21 cellular contexts compared by ENCODE assay signal in the genomic region with DNA sequence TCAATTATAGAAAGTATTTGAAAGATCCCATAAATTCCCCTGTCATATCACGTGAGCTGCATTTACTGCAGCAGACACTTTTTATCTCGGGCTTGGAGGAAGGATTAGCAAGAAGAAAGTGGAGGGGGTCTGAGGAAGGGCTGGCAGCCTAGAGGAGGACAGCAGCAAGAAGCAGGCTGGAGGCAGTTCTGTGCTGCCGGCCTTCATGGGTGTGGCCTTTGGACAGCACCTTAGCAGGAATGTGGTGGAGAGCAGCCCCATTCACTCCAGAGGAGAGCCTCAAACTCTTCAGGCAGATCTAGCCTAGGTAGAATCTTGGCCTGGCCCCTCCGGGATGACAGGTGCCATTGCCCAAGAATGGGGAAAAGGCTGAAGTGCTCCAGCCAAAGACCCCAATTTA.
A peak's percentile ranks its signal among the peaks of the same experiment; 100 is the strongest.
DNase-seq lines count a peak whose midpoint lies in the region; ATAC-seq and TF ChIP-seq lines count a peak whose summit lies in the region.
"Had no signal": no experiment of that assay in that cellular context is flagged by ENCODE, and none has a peak within 500 bp of the region (broad histone marks: within the 10 kb centered on the region; RNA-seq: fewer than 3 reads in every experiment).

No MANE protein-coding gene starts in this region.

- no peak overlapping the region for H3K9ac ChIP-seq in neural progenitor cell

- H3F3A ChIP-seq in GM23338 (replicated peaks; ENCODE audit: low read depth) (no peaks in the 10 kb centered on the region), neural progenitor cell (ENCODE audit: low read depth) (peaks cover 13% of the 10 kb centered on the region)

- no peaks in the 10 kb centered on the region for H3K9me2 ChIP-seq in GM23338 (ENCODE audit: insufficient read depth)

- no peak overlapping the region for H3K27ac Mint-ChIP-seq in GM23338
- no peak overlapping the region for H3K27ac Mint-ChIP-seq in neural progenitor cell
- H3K27ac Mint-ChIP-seq: B cell, CD14-positive monocyte had no signal

- H3K36me3 Mint-ChIP-seq in GM23338 (ENCODE audit: low read depth): no peaks in the 10 kb centered on the region
- no peaks in the 10 kb centered on the region for H3K36me3 Mint-ChIP-seq in neural progenitor cell
- H3K36me3 Mint-ChIP-seq: CD14-positive monocyte had no signal

- H3K9me3 Mint-ChIP-seq in GM23338 (no peaks in the 10 kb centered on the region), neural progenitor cell (no peaks in the 10 kb centered on the region)
- H3K9me3 Mint-ChIP-seq: CD14-positive monocyte had no signal

- ATAC-seq in GM23338: peak; percentile 67
- peak; percentile 25 for ATAC-seq in foreskin keratinocyte
- no peak for ATAC-seq in GM19395 (IDR thresholded peaks at IDR 0.05; ENCODE audit: unreplicated experiment)
- no peak for ATAC-seq in GM21447 (IDR thresholded peaks at IDR 0.05; ENCODE audit: unreplicated experiment)
- no peak for ATAC-seq in HG03460 (IDR thresholded peaks at IDR 0.05; ENCODE audit: unreplicated experiment)

- H3K27me3 ChIP-seq in GM23338 (ENCODE audit: insufficient read depth): no peaks in the 10 kb centered on the region
- peaks cover 90% of the 10 kb centered on the region for H3K27me3 ChIP-seq in MG63
- no peaks in the 10 kb centered on the region for H3K27me3 ChIP-seq in foreskin keratinocyte
- H3K27me3 ChIP-seq in neural progenitor cell: no peaks in the 10 kb centered on the region

- H3K27me3 Mint-ChIP-seq in GM23338 (ENCODE audit: insufficient read depth, low read depth, poor library complexity) (peaks cover 1% of the 10 kb centered on the region), neural progenitor cell (ENCODE audit: insufficient read depth, low read depth) (peaks cover 8% of the 10 kb centered on the region)

- H3K4me3 Mint-ChIP-seq in GM23338 (no peak overlapping the region), neural progenitor cell (no peak overlapping the region)
- H3K4me3 Mint-ChIP-seq: B cell had no signal

- no peaks in the 10 kb centered on the region for H4K20me1 ChIP-seq in GM23338 (replicated peaks; ENCODE audit: insufficient read depth)
- peaks cover 6% of the 10 kb centered on the region for H4K20me1 ChIP-seq in neural progenitor cell (ENCODE audit: low read depth)

- H3K79me2 ChIP-seq in GM23338 (replicated peaks; ENCODE audit: insufficient read depth): no peaks in the 10 kb centered on the region
- H3K79me2 ChIP-seq in neural progenitor cell (ENCODE audit: low read depth): no peaks in the 10 kb centered on the region

- H2AFZ ChIP-seq in GM23338: no peak overlapping the region
- H2AFZ ChIP-seq in neural progenitor cell (replicated peaks): no peak overlapping the region

- H3K4me2 ChIP-seq in GM23338 (no peak overlapping the region), neural progenitor cell (no peak overlapping the region)

- H3K36me3 ChIP-seq in GM23338 (ENCODE audit: insufficient read depth) (no peaks in the 10 kb centered on the region), MG63 (no peaks in the 10 kb centered on the region), neural progenitor cell (no peaks in the 10 kb centered on the region)

- H3K4me1 Mint-ChIP-seq in GM23338: peaks cover 13% of the 10 kb centered on the region
- peaks cover 4% of the 10 kb centered on the region for H3K4me1 Mint-ChIP-seq in neural progenitor cell
- H3K4me1 Mint-ChIP-seq: B cell, CD14-positive monocyte had no signal

- no peaks in the 10 kb centered on the region for H3K9me3 ChIP-seq in MG63
- H3K9me3 ChIP-seq in neural progenitor cell (ENCODE audit: low read depth): no peaks in the 10 kb centered on the region

- H3K27ac ChIP-seq in GM23338 (ENCODE audit: low read depth) (no peak overlapping the region), foreskin keratinocyte (no peak overlapping the region), neural progenitor cell (no peak overlapping the region)
- H3K27ac ChIP-seq: HL-60, RWPE1 had no signal

- no peak for TF ChIP-seq CTCF in GM23338 (conservative IDR thresholded peaks at IDR 0.05; ENCODE audit: low read depth in 2 of 2)
- TF ChIP-seq CTCF in foreskin keratinocyte (conservative IDR thresholded peaks at IDR 0.05): no peak
- no peak for TF ChIP-seq CTCF in neural progenitor cell (IDR thresholded peaks at IDR 0.05)

- peak; percentile 34 for DNase-seq in GM23338 (ENCODE audit: low spot score)
- DNase-seq in MG63: peak; percentile 10
- no peak for DNase-seq in foreskin keratinocyte
- DNase-seq in neural progenitor cell (ENCODE audit: low spot score): peak; percentile 60
- DNase-seq: GDM1; KG1; NCI-H1092 treated with DMSO at 0.1 percent for 48 hours; NCI-H1436 treated with DMSO at 0.1 percent for 48 hours; NCI-H2029; NCI-H226; NCI-H510A treated with DMSO at 0.1 percent for 48 hours; NCI-H774; NK-92 treated with Interleukin-12 subunit alpha and Interleukin-12 subunit beta, amount 100 ng/mL, for 24 hours; SIG-M5 had no signal

- peaks cover 3% of the 10 kb centered on the region; the same call in 1 of the 2 replicates for H3K4me1 ChIP-seq in GM23338 (ENCODE audit: insufficient read depth)
- H3K4me1 ChIP-seq in foreskin keratinocyte: no peaks in the 10 kb centered on the region
- H3K4me1 ChIP-seq in neural progenitor cell: peaks cover 16% of the 10 kb centered on the region

- H3K4me3 ChIP-seq in GM23338 (no peak overlapping the region), MG63 (no peak overlapping the region), neural progenitor cell (no peak overlapping the region)

TF ChIP-seq in GM23338, 12 proteins besides CTCF, POLR2A, EP300 and RAD21 (continues in another document):
- no peak for TF ChIP-seq EZH2 (IDR thresholded peaks at IDR 0.05; ENCODE audit: low read depth, unreplicated experiment)
- TF ChIP-seq, protein P1, sequence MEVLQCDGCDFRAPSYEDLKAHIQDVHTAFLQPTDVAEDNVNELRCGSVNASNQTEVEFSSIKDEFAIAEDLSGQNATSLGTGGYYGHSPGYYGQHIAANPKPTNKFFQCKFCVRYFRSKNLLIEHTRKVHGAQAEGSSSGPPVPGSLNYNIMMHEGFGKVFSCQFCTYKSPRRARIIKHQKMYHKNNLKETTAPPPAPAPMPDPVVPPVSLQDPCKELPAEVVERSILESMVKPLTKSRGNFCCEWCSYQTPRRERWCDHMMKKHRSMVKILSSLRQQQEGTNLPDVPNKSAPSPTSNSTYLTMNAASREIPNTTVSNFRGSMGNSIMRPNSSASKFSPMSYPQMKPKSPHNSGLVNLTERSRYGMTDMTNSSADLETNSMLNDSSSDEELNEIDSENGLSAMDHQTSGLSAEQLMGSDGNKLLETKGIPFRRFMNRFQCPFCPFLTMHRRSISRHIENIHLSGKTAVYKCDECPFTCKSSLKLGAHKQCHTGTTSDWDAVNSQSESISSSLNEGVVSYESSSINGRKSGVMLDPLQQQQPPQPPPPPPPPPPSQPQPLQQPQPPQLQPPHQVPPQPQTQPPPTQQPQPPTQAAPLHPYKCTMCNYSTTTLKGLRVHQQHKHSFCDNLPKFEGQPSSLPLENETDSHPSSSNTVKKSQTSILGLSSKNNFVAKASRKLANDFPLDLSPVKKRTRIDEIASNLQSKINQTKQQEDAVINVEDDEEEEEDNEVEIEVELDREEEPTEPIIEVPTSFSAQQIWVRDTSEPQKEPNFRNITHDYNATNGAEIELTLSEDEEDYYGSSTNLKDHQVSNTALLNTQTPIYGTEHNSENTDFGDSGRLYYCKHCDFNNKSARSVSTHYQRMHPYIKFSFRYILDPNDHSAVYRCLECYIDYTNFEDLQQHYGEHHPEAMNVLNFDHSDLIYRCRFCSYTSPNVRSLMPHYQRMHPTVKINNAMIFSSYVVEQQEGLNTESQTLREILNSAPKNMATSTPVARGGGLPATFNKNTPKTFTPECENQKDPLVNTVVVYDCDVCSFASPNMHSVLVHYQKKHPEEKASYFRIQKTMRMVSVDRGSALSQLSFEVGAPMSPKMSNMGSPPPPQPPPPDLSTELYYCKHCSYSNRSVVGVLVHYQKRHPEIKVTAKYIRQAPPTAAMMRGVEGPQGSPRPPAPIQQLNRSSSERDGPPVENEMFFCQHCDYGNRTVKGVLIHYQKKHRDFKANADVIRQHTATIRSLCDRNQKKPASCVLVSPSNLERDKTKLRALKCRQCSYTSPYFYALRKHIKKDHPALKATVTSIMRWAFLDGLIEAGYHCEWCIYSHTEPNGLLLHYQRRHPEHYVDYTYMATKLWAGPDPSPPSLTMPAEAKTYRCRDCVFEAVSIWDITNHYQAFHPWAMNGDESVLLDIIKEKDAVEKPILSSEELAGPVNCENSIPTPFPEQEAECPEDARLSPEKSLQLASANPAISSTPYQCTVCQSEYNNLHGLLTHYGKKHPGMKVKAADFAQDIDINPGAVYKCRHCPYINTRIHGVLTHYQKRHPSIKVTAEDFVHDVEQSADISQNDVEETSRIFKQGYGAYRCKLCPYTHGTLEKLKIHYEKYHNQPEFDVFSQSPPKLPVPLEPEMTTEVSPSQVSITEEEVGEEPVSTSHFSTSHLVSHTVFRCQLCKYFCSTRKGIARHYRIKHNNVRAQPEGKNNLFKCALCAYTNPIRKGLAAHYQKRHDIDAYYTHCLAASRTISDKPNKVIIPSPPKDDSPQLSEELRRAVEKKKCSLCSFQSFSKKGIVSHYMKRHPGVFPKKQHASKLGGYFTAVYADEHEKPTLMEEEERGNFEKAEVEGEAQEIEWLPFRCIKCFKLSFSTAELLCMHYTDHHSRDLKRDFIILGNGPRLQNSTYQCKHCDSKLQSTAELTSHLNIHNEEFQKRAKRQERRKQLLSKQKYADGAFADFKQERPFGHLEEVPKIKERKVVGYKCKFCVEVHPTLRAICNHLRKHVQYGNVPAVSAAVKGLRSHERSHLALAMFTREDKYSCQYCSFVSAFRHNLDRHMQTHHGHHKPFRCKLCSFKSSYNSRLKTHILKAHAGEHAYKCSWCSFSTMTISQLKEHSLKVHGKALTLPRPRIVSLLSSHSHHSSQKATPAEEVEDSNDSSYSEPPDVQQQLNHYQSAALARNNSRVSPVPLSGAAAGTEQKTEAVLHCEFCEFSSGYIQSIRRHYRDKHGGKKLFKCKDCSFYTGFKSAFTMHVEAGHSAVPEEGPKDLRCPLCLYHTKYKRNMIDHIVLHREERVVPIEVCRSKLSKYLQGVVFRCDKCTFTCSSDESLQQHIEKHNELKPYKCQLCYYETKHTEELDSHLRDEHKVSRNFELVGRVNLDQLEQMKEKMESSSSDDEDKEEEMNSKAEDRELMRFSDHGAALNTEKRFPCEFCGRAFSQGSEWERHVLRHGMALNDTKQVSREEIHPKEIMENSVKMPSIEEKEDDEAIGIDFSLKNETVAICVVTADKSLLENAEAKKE (CRISPR knock-in tag; IDR thresholded peaks at IDR 0.05): peak; percentile 7; the same call in 1 of the 2 replicates

Comparison
In these comparisons a context has a peak if more than half of its experiments do, and no peak if none do; other contexts are left out.
1. ATAC-seq: peak in GM23338 (single experiment) and foreskin keratinocyte (single experiment); none in GM19395 (single experiment), GM21447 (single experiment) and HG03460 (single experiment).
2. DNase-seq: peak in GM23338 (single experiment), MG63 (single experiment) and neural progenitor cell (single experiment); none in foreskin keratinocyte (0 of 2).